Comparison of ENCODE assay signal across 23 cellular contexts in genomic region chr18:22987547-22988182, GRCh38. TPM values are rescaled to one million over a fixed set of nuclear protein-coding genes. Genes with fewer than 3 reads are reported as not detected.
DNase-seq lines count a peak whose midpoint lies in the region; ATAC-seq and TF ChIP-seq lines count a peak whose summit lies in the region.
"Had no signal": no experiment of that assay in that cellular context is flagged by ENCODE, and none has a peak within 500 bp of the region (broad histone marks: within the 10 kb centered on the region; RNA-seq: fewer than 3 reads in every experiment).

No MANE protein-coding gene starts in this region.

- H3K27ac ChIP-seq in PC-3 (ENCODE audit: low read length), result no peak overlapping the region
- H3K27ac ChIP-seq: thoracic aorta, WERI-Rb-1 had no signal

- TF ChIP-seq CTCF in PC-3 (conservative IDR thresholded peaks at IDR 0.05; ENCODE audit: low read depth, low read length), result no peak
- TF ChIP-seq CTCF in mucosa of descending colon (IDR thresholded peaks at IDR 0.05), result no peak

- intact Hi-C loops in PC-3 (cut with micrococcal nuclease) (no loop called here), mucosa of descending colon (cut with DNase I, micrococcal nuclease) (no loop called here)

- H3K4me3 ChIP-seq in PC-3 (ENCODE audit: low read length) (no peak overlapping the region), mucosa of descending colon (no peak overlapping the region)
- H3K4me3 ChIP-seq: K562, thoracic aorta had no signal

- H3K4me2 ChIP-seq in PC-3 (ENCODE audit: low read length), result no peak overlapping the region

- TF ChIP-seq POLR2A in erythroblast (IDR thresholded peaks at IDR 0.05; ENCODE audit: low read length), result no peak

- ATAC-seq in GM18517 (IDR thresholded peaks at IDR 0.05; ENCODE audit: unreplicated experiment), result peak; percentile 32
- peak; percentile 59 for ATAC-seq in HG02610 (IDR thresholded peaks at IDR 0.05; ENCODE audit: unreplicated experiment)
- no peak for ATAC-seq in PC-3
- peak; percentile 98 for ATAC-seq in mucosa of descending colon
- no peak for ATAC-seq in HG03571 (IDR thresholded peaks at IDR 0.05; ENCODE audit: unreplicated experiment)
- ATAC-seq: K562; sciatic nerve; stimulated activated naive CD8-positive, alpha-beta T cell treated with anti-CD3 and anti-CD28 coated beads, Interleukin-15, Interleukin-2, amounts not matched to agents 100 U/mL and 50 U/mL, for 24 hours had no signal

- H2AFZ ChIP-seq in PC-3 (ENCODE audit: low read length), result no peak overlapping the region

- CTCF ChIA-PET in PC-3 (lab: Charles Lee), result interaction anchor here (0.5 kb wide), 1 partner anchor 273 kb away, joined by 7 read pairs; no protein-coding TSS in a partner anchor

- peak; percentile 31 for DNase-seq in PC-3
- peak in 1 of 3 donors; percentile 27 for DNase-seq in mucosa of descending colon
- DNase-seq in NCI-H1105 treated with DMSO at 0.1 percent for 48 hours (lab: John Stamatoyannopoulos, UW), result no peak
- DNase-seq in hippocampal formation (lab: John Stamatoyannopoulos, UW), result no peak
- no peak for DNase-seq in erythroblast (lab: John Stamatoyannopoulos, UW)
- DNase-seq: aorta; C1 segment of cervical spinal cord; Calu3; caudate nucleus; HCEC 1CT; kidney; NCI-H1694; NCI-H2171 treated with DMSO at 0.1 percent for 48 hours; NCI-H526 treated with DMSO at 0.1 percent for 48 hours; posterior cingulate gyrus; stimulated activated naive CD8-positive, alpha-beta T cell treated with anti-CD3 and anti-CD28 coated beads, Interleukin-15, Interleukin-2, amounts not matched to agents 100 U/mL and 50 U/mL, for 24 hours; WERI-Rb-1 had no signal

- peaks cover 6% of the 10 kb centered on the region for H3F3A ChIP-seq in PC-3 (ENCODE audit: low read length, unreplicated experiment)

- H4K20me1 ChIP-seq in PC-3 (ENCODE audit: low read length), result no peaks in the 10 kb centered on the region

- H3K9me2 ChIP-seq in PC-3 (replicated peaks; ENCODE audit: low read length), result no peaks in the 10 kb centered on the region

- no TSS peak for BruUV-seq in PC-3 (replicated peaks; lab: Mats Ljungman, UMichigan)

- peaks cover 19% of the 10 kb centered on the region for H3K36me3 ChIP-seq in PC-3 (ENCODE audit: low read depth, low read length)
- no peaks in the 10 kb centered on the region for H3K36me3 ChIP-seq in mucosa of descending colon (ENCODE audit: low read depth)
- H3K36me3 ChIP-seq: thoracic aorta had no signal

- no peaks in the 10 kb centered on the region for H3K79me2 ChIP-seq in PC-3 (ENCODE audit: low read length)

- H3K27me3 ChIP-seq in PC-3 (ENCODE audit: low read length), result no peaks in the 10 kb centered on the region

- no peak overlapping the region for H3K9ac ChIP-seq in PC-3 (ENCODE audit: low read length)

- H3K4me1 ChIP-seq in PC-3 (ENCODE audit: insufficient read depth, low read length) (no peaks in the 10 kb centered on the region), mucosa of descending colon (ENCODE audit: low read depth) (no peaks in the 10 kb centered on the region)

- H3K9me3 ChIP-seq in PC-3 (ENCODE audit: low read length), result no peaks in the 10 kb centered on the region
- H3K9me3 ChIP-seq in mucosa of descending colon, result no peaks in the 10 kb centered on the region
- H3K9me3 ChIP-seq: thoracic aorta had no signal

- POLR2A ChIA-PET in PC-3 (lab: Charles Lee; ENCODE audit: unreplicated experiment), result no interaction called here

RNA-seq across cellular contexts. Expression of gene RBBP8, which starts 54.5 kb away (rescaled TPM):
- total RNA-seq in PC-3 (2014; rRNA removed), result 31.9 and 41.1 TPM in 2 replicates
- total RNA-seq in mucosa of descending colon, result 10 to 100 TPM; 18.5 to 21.4 (median 20.1) TPM

Comparison
In these comparisons a context has a peak if more than half of its experiments do, and no peak if none do; other contexts are left out.
1. ATAC-seq: peak in GM18517 (single experiment), HG02610 (single experiment) and mucosa of descending colon (single experiment); none in PC-3 (single experiment) and HG03571 (single experiment).